Comparison of ENCODE assay signal across 10 cellular contexts in genomic region chr3:51799879-51800757, GRCh38. TPM values are rescaled to one million over a fixed set of nuclear protein-coding genes. Genes with fewer than 3 reads are reported as not detected.
DNase-seq lines count a peak whose midpoint lies in the region; ATAC-seq and TF ChIP-seq lines count a peak whose summit lies in the region.
"Had no signal": no experiment of that assay in that cellular context is flagged by ENCODE, and none has a peak within 500 bp of the region (broad histone marks: within the 10 kb centered on the region; RNA-seq: fewer than 3 reads in every experiment).

No MANE protein-coding gene starts in this region.

- intact Hi-C loops in aorta (cut with DNase I) = loop anchor here (2.0 to 5.0 kb wide), 2 partner anchors 297 to 298 kb away; partner anchors contain the start of gene DCAF1 (in 1 of the 2)

- H3K9me3 ChIP-seq in lung (ENCODE audit: control insufficient read depth in 2 of 2, insufficient read depth in 1 of 2, low read length in 1 of 2) = no peaks in the 10 kb centered on the region
- no peaks in the 10 kb centered on the region for H3K9me3 ChIP-seq in aorta (ENCODE audit: control insufficient read depth, low read length)
- H3K9me3 ChIP-seq: BLaER1 had no signal

- POLR2A ChIA-PET in HEK293T (lab: Yijun Ruan, JAX) = no interaction called here

- H3K4me3 ChIP-seq in choroid plexus epithelial cell (ENCODE audit: low read depth, low read length) (no peak overlapping the region), lung (no peak overlapping the region), aorta (ENCODE audit: low read length in 2 of 2) (no peak overlapping the region)
- H3K4me3 ChIP-seq: BLaER1 had no signal

- 22 to 26% methylated on average over 3 of the region's 3 CpGs for WGBS in lung, 2 donors
- 23 to 26% methylated on average over 3 of the region's 3 CpGs for WGBS in aorta, 2 donors

- no peaks in the 10 kb centered on the region for H3K4me1 ChIP-seq in lung (ENCODE audit: control insufficient read depth in 2 of 2, insufficient read depth in 2 of 2, low read length in 2 of 2)
- H3K4me1 ChIP-seq in aorta (ENCODE audit: control insufficient read depth in 1 of 2, insufficient read depth in 2 of 2, low read length in 2 of 2) = no peaks in the 10 kb centered on the region

- ATAC-seq in lung (ENCODE audit: insufficient read depth, low FRiP score) (no peak), aorta (ENCODE audit: low FRiP score) (peak; percentile 69), GM21360 (IDR thresholded peaks at IDR 0.05; ENCODE audit: unreplicated experiment) (no peak)

- CTCF ChIA-PET in HEK293T (lab: Yijun Ruan, JAX) = interaction anchor here (0.6 to 1.4 kb wide), 3 partner anchors 11 to 86 kb away, joined by 3 to 5 read pairs (median 5); no protein-coding TSS in a partner anchor

- TF ChIP-seq CTCF in choroid plexus epithelial cell (conservative IDR thresholded peaks at IDR 0.05; ENCODE audit: low read depth, low read length) (peak; percentile 76), lung (IDR thresholded peaks at IDR 0.05; ENCODE audit: control extremely low read depth, extremely low read depth) (peak; percentile 52)

- DNase-seq in DMS53 (lab: John Stamatoyannopoulos, UW) (peak; percentile 52), DMS53 treated with DMSO at 0.1 percent for 48 hours (lab: John Stamatoyannopoulos, UW; ENCODE audit: unreplicated experiment) (no peak), HEK293T (ENCODE audit: extremely low spot score) (peak; percentile 54), OCI-M1 (lab: John Stamatoyannopoulos, UW) (peak; percentile 65), choroid plexus epithelial cell (ENCODE audit: low read depth) (peak; percentile 88), lung (ENCODE audit: low spot score) (no peak), aorta (no peak)

- H3K36me3 ChIP-seq in lung (ENCODE audit: control insufficient read depth in 2 of 2, insufficient read depth in 2 of 2, low read length in 2 of 2) (no peaks in the 10 kb centered on the region), aorta (ENCODE audit: control insufficient read depth in 1 of 2, insufficient read depth in 2 of 2, low read length in 1 of 2) (no peaks in the 10 kb centered on the region)
- H3K36me3 ChIP-seq: BLaER1 had no signal

- no peak overlapping the region for H3K27ac ChIP-seq in lung (ENCODE audit: low read depth in 1 of 2, low read length in 1 of 2)
- no peak overlapping the region for H3K27ac ChIP-seq in aorta (ENCODE audit: low read depth in 1 of 2, low read length in 2 of 2)
- H3K27ac ChIP-seq: BLaER1 had no signal

- H3K27me3 ChIP-seq in lung (ENCODE audit: control insufficient read depth, insufficient read depth) = peaks cover 6% of the 10 kb centered on the region
- H3K27me3 ChIP-seq in aorta (ENCODE audit: control insufficient read depth in 1 of 2, insufficient read depth in 2 of 2, low read length in 1 of 2) = peaks cover 0 to 3% of the 10 kb centered on the region in 2 donors
- H3K27me3 ChIP-seq: BLaER1 had no signal

TF ChIP-seq in HEK293T, 16 proteins besides CTCF, POLR2A, EP300 and RAD21:
- no peak for TF ChIP-seq SP1 (IDR thresholded peaks at IDR 0.05)

RNA-seq across cellular contexts. Expression of gene IQCF6, which starts 21.1 kb away (rescaled TPM):
- total RNA-seq in lung (not detected), aorta (not detected)
- polyA plus RNA-seq in lung (not detected), aorta (not detected)
- polyA plus RNA-seq: adipose tissue had no signal

Comparison
In these comparisons a context has a peak if more than half of its experiments do, and no peak if none do; other contexts are left out.
1. DNase-seq: peak in DMS53 (single experiment), HEK293T (single experiment), OCI-M1 (single experiment) and choroid plexus epithelial cell (single experiment); none in DMS53 treated with DMSO at 0.1 percent for 48 hours (single experiment), lung (single experiment) and aorta (0 of 2).